22 cellular contexts compared by ENCODE assay signal in genomic region chr12:55845349-55845748, GRCh38. TPM values are rescaled to one million over a fixed set of nuclear protein-coding genes. Genes with fewer than 3 reads are reported as not detected.
DNase-seq lines count a peak whose midpoint lies in the region; ATAC-seq and TF ChIP-seq lines count a peak whose summit lies in the region.
"Had no signal": no experiment of that assay in that cellular context is flagged by ENCODE, and none has a peak within 500 bp of the region (broad histone marks: within the 10 kb centered on the region; RNA-seq: fewer than 3 reads in every experiment).

No MANE protein-coding gene starts in this region.

- H3K4me1 Mint-ChIP-seq in HFFc6 (ENCODE audit: low read depth), result peaks cover 67% of the 10 kb centered on the region

- H3K4me3 Mint-ChIP-seq in HFFc6, result no peak overlapping the region
- H3K4me3 Mint-ChIP-seq: activated CD4-positive, alpha-beta memory T cell treated with anti-CD3 and anti-CD28 coated beads, Interleukin-2, amount 10 ng/mL, durations not matched to agents 7 days and 5 days; activated naive CD4-positive, alpha-beta T cell treated with anti-CD3 and anti-CD28 coated beads, Interleukin-2, amount 10 ng/mL, durations not matched to agents 7 days and 5 days; CD8-positive, alpha-beta T cell had no signal

- TF ChIP-seq EP300 in gastroesophageal sphincter (IDR thresholded peaks at IDR 0.05) (no peak), stomach (IDR thresholded peaks at IDR 0.05) (no peak)

- no peak for ATAC-seq in gastroesophageal sphincter
- ATAC-seq in HG02642 (IDR thresholded peaks at IDR 0.05; ENCODE audit: poor library complexity, unreplicated experiment), result no peak
- ATAC-seq: CD8-positive, alpha-beta T cell had no signal

- no peaks in the 10 kb centered on the region for H3K36me3 ChIP-seq in gastroesophageal sphincter
- peaks cover 0 to 3% (median 0%) of the 10 kb centered on the region in 4 donors for H3K36me3 ChIP-seq in stomach
- H3K36me3 ChIP-seq: HAP-1, MG63 had no signal

- H3K4me3 ChIP-seq in gastroesophageal sphincter (no peak overlapping the region), stomach (no peak overlapping the region)
- H3K4me3 ChIP-seq: HAP-1, lung, MG63 had no signal

- no peaks in the 10 kb centered on the region for H3K27me3 Mint-ChIP-seq in HFFc6 (ENCODE audit: insufficient read depth)

- H3K4me1 ChIP-seq in gastroesophageal sphincter (peaks cover 0 to 22% (median 10%) of the 10 kb centered on the region in 3 donors), stomach (peaks cover 0 to 12% (median 7%) of the 10 kb centered on the region in 4 donors)
- H3K4me1 ChIP-seq: HAP-1 had no signal

- DNase-seq in HFFc6 (no peak), stomach (no peak), globus pallidus (ENCODE audit: low spot score) (no peak)
- no peak for DNase-seq in activated CD4-positive, alpha-beta T cell treated with anti-CD3 and anti-CD28 coated beads, Interleukin-2, amount 50 U/mL, for 4 hours
- DNase-seq: activated CD4-positive, alpha-beta memory T cell treated with anti-CD3 and anti-CD28 coated beads, Interleukin-2, amount 10 ng/mL, durations not matched to agents 7 days and 5 days; activated naive CD4-positive, alpha-beta T cell treated with anti-CD3 and anti-CD28 coated beads, Interleukin-2, amount 10 ng/mL, durations not matched to agents 7 days and 5 days; anterior cingulate cortex; CD8-positive, alpha-beta T cell; central memory CD4-positive, alpha-beta T cell; foreskin melanocyte; MG63; NCI-H1417 treated with DMSO at 0.1 percent for 48 hours; NCI-H510A treated with DMSO at 0.1 percent for 48 hours; occipital lobe; retina; SW 1271 had no signal

- H3K27ac Mint-ChIP-seq in HFFc6, result peak overlapping the region; percentile 52
- H3K27ac Mint-ChIP-seq: activated CD4-positive, alpha-beta memory T cell treated with anti-CD3 and anti-CD28 coated beads, Interleukin-2, amount 10 ng/mL, durations not matched to agents 7 days and 5 days; activated naive CD4-positive, alpha-beta T cell treated with anti-CD3 and anti-CD28 coated beads, Interleukin-2, amount 10 ng/mL, durations not matched to agents 7 days and 5 days; CD8-positive, alpha-beta T cell had no signal

- intact Hi-C loops in stomach (cut with DNase I; ENCODE audit: low total_unique reads), result no loop called here

- H3K9me3 ChIP-seq in gastroesophageal sphincter, result no peaks in the 10 kb centered on the region
- H3K9me3 ChIP-seq in stomach, result no peaks in the 10 kb centered on the region
- H3K9me3 ChIP-seq: HAP-1, MG63 had no signal

- no peak for TF ChIP-seq POLR2A in gastroesophageal sphincter (IDR thresholded peaks at IDR 0.05)
- no peak for TF ChIP-seq POLR2A in stomach (IDR thresholded peaks at IDR 0.05)

- peaks cover 14% of the 10 kb centered on the region; the same call in 1 of the 2 replicates for H3K36me3 Mint-ChIP-seq in HFFc6 (ENCODE audit: low read depth)
- H3K36me3 Mint-ChIP-seq: activated naive CD4-positive, alpha-beta T cell treated with anti-CD3 and anti-CD28 coated beads, Interleukin-2, amount 10 ng/mL, durations not matched to agents 7 days and 5 days; CD8-positive, alpha-beta T cell had no signal

- H3K27me3 ChIP-seq in gastroesophageal sphincter (peaks cover 28% of the 10 kb centered on the region), stomach (peaks cover 0 to 6% (median 0%) of the 10 kb centered on the region in 3 donors)
- H3K27me3 ChIP-seq: MG63 had no signal

- WGBS in adipose tissue, 3 donors, result 75 to 76% (median 75%) methylated on average over 5 of the region's 5 CpGs
- 80 to 81% methylated on average over 5 of the region's 5 CpGs for WGBS in gastroesophageal sphincter (ENCODE audit: low coverage in 1 of 2), 2 donors
- WGBS in stomach, 5 donors, result 83 to 94% (median 87%) methylated on average over 5 of the region's 5 CpGs

- H3K27ac ChIP-seq in adipose tissue (ENCODE audit: low read depth, low read length), result peak overlapping the region; percentile 26
- peak overlapping the region in 3 of 4 donors; percentile 13 to 90 (median 86) for H3K27ac ChIP-seq in gastroesophageal sphincter
- peak overlapping the region in 3 of 5 donors; percentile 51 to 95 (median 87) for H3K27ac ChIP-seq in stomach
- H3K27ac ChIP-seq: epithelial cell of prostate had no signal

- no peak for TF ChIP-seq CTCF in HFFc6 (IDR thresholded peaks at IDR 0.05)
- no peak for TF ChIP-seq CTCF in gastroesophageal sphincter (IDR thresholded peaks at IDR 0.05)
- TF ChIP-seq CTCF in stomach (IDR thresholded peaks at IDR 0.05), result no peak

- no peaks in the 10 kb centered on the region for H3K9me3 Mint-ChIP-seq in HFFc6
- H3K9me3 Mint-ChIP-seq: activated CD4-positive, alpha-beta memory T cell treated with anti-CD3 and anti-CD28 coated beads, Interleukin-2, amount 10 ng/mL, durations not matched to agents 7 days and 5 days; activated naive CD4-positive, alpha-beta T cell treated with anti-CD3 and anti-CD28 coated beads, Interleukin-2, amount 10 ng/mL, durations not matched to agents 7 days and 5 days; CD8-positive, alpha-beta T cell had no signal

RNA-seq across cellular contexts. Expression of gene MMP19, which starts 2.6 kb away (rescaled TPM):
- total RNA-seq in HFFc6 (2021; fragmentation: NEBNext Ultra II Directional; extraction: Animal tissue kit (Norgen Biotek cat#: 25700)), result 10 to 100 TPM; 13.7 to 24.7 (median 21.4) TPM
- polyA plus RNA-seq in adipose tissue (100 to 1,000 TPM in 1 of 3 donors, 10 to 100 TPM in 1, 1 to 10 TPM in 1; 4.4 to 100 (median 39.6) TPM), stomach (10 to 100 TPM in 1 of 3 donors, 1 to 10 TPM in 2; 2.7 to 13.0 (median 5.8) TPM)
- total RNA-seq in gastroesophageal sphincter (10 to 100 TPM in 1 of 4 donors, 1 to 10 TPM in 3; 1.4 to 29.5 (median 7.2) TPM), stomach (10 to 100 TPM in 3 of 5 donors, 1 to 10 TPM in 2; 7.8 to 18.0 (median 11.6) TPM)
- total RNA-seq: activated CD4-positive, alpha-beta memory T cell treated with anti-CD3 and anti-CD28 coated beads, Interleukin-2, amount 10 ng/mL, durations not matched to agents 7 days and 5 days; CD8-positive, alpha-beta T cell; occipital lobe had no signal

RNA-seq across cellular contexts. Expression of gene DNAJC14, which starts 16.0 kb away (rescaled TPM):
- total RNA-seq in HFFc6 (2021; fragmentation: NEBNext Ultra II Directional; extraction: Animal tissue kit (Norgen Biotek cat#: 25700)), result 10 to 100 TPM; 31.7 to 33.5 (median 32.5) TPM
- 10 to 100 TPM; 10.6 to 17.5 (median 15.2) TPM for polyA plus RNA-seq in adipose tissue
- 10 to 100 TPM; 16.8 to 38.8 (median 29.0) TPM for total RNA-seq in gastroesophageal sphincter
- total RNA-seq in stomach, result 10 to 100 TPM in 3 of 5 donors, 1 to 10 TPM in 2; 7.2 to 30.8 (median 12.5) TPM
- 10 to 100 TPM in 2 of 3 donors, 1 to 10 TPM in 1; 7.8 to 14.0 (median 10.5) TPM for polyA plus RNA-seq in stomach

RNA-seq across cellular contexts. Expression of gene ORMDL2, which starts 27.5 kb away (rescaled TPM):
- 100 to 1,000 TPM in 1 of 6 experiments, 10 to 100 TPM in 5; 79.9 to 100 (median 90.1) TPM for total RNA-seq in HFFc6 (2021; fragmentation: NEBNext Ultra II Directional; extraction: Animal tissue kit (Norgen Biotek cat#: 25700))
- polyA plus RNA-seq in adipose tissue, result 10 to 100 TPM; 18.8 to 63.0 (median 27.2) TPM
- total RNA-seq in gastroesophageal sphincter, result 10 to 100 TPM in 3 of 4 donors, 1 to 10 TPM in 1; 9.2 to 13.1 (median 11.9) TPM
- total RNA-seq in stomach, result 10 to 100 TPM in 1 of 5 donors, 1 to 10 TPM in 2, under 1 TPM in 1, not detected in 1; 0.89 to 12.7 (median 4.3) TPM
- 10 to 100 TPM; 16.8 to 53.9 (median 33.7) TPM for polyA plus RNA-seq in stomach

RNA-seq across cellular contexts. Expression of gene SARNP, which starts 27.8 kb away (rescaled TPM):
- 10 to 100 TPM; 68.9 to 85.5 (median 78.4) TPM for total RNA-seq in HFFc6 (2021; fragmentation: NEBNext Ultra II Directional; extraction: Animal tissue kit (Norgen Biotek cat#: 25700))
- polyA plus RNA-seq in adipose tissue, result 10 to 100 TPM; 40.8 to 85.6 (median 65.7) TPM
- total RNA-seq in gastroesophageal sphincter, result 10 to 100 TPM; 50.3 to 90.5 (median 63.3) TPM
- 100 to 1,000 TPM in 1 of 5 donors, 10 to 100 TPM in 4; 16.1 to 200 (median 60.1) TPM for total RNA-seq in stomach
- polyA plus RNA-seq in stomach, result 10 to 100 TPM; 93.1 to 99.3 (median 94.2) TPM

Comparison
In these comparisons a context has a peak if more than half of its experiments do, and no peak if none do; other contexts are left out.
1. H3K27ac ChIP-seq: peak in every context shown above with its lines; median percentile 87 in stomach; 86 in gastroesophageal sphincter; 26 in adipose tissue.
2. RNA of gene ORMDL2, which starts 27.5 kb away (total RNA-seq): 79.9 to 100 TPM in HFFc6; 9.2 to 13.1 TPM in gastroesophageal sphincter and 0.89 to 12.7 TPM in stomach; every median in the first group is over 4 times any median in the second.